ENCODE assay signal across 31 cellular contexts in genomic region chrX:19072372-19072771, GRCh38. TPM values are rescaled to one million over a fixed set of nuclear protein-coding genes. Genes with fewer than 3 reads are reported as not detected.
"Had no signal": no experiment of that assay in that cellular context is flagged by ENCODE, and none has a peak within 500 bp of the region (broad histone marks: within the 10 kb centered on the region; RNA-seq: fewer than 3 reads in every experiment).

No MANE protein-coding gene starts in this region.

- H3K36me3 ChIP-seq: brain microvascular endothelial cell, cardiac muscle cell had no signal

- H3K36me3 Mint-ChIP-seq: activated CD8-positive, alpha-beta memory T cell treated with anti-CD3 and anti-CD28 coated beads, Interleukin-2, amount 10 ng/mL, durations not matched to agents 7 days and 5 days; activated naive CD4-positive, alpha-beta T cell treated with anti-CD3 and anti-CD28 coated beads, Interleukin-2, amount 10 ng/mL, durations not matched to agents 7 days and 5 days; activated naive CD8-positive, alpha-beta T cell had no signal

- DNase-seq: activated B cell treated with CpG ODN at 0.5 μM for 24 hours; activated CD4-positive, alpha-beta memory T cell treated with anti-CD3 and anti-CD28 coated beads, Interleukin-2, amount 10 ng/mL, durations not matched to agents 7 days and 5 days; activated CD4-positive, alpha-beta T cell treated with anti-CD3 and anti-CD28 coated beads for 48 hours; activated CD4-positive, CD25-positive, alpha-beta regulatory T cell treated with anti-CD3 and anti-CD28 coated beads, Interleukin-2, amount 50 U/mL, for 72 hours; activated CD8-positive, alpha-beta memory T cell treated with anti-CD3 and anti-CD28 coated beads for 24 hours; activated CD8-positive, alpha-beta memory T cell treated with anti-CD3 and anti-CD28 coated beads, Interleukin-2, amount 10 ng/mL, durations not matched to agents 7 days and 5 days; activated CD8-positive, alpha-beta memory T cell treated with anti-CD3 and anti-CD28 coated beads, Interleukin-2, amount 50 U/mL, for 48 hours; activated effector memory CD4-positive, alpha-beta T cell treated with Interleukin-2 at 50 U/mL for 16 hours; activated naive CD4-positive, alpha-beta T cell treated with anti-CD3 and anti-CD28 coated beads, Interleukin-2, amount 10 ng/mL, durations not matched to agents 7 days and 5 days; activated naive CD8-positive, alpha-beta T cell treated with anti-CD3 and anti-CD28 coated beads, Interleukin-2, amount 50 U/mL, for 24 hours; activated T-cell treated with anti-CD3 and anti-CD28 coated beads, Interleukin-2, amount 50 U/mL, for 48 hours; brain microvascular endothelial cell; NCI-H1105 treated with DMSO at 0.1 percent for 48 hours; NCI-H1436; NCI-H1694; NCI-H1930; NCI-H2081 treated with DMSO at 0.1 percent for 48 hours; NCI-H226; NCI-H446 treated with DMSO at 0.1 percent for 48 hours; NCI-H524 treated with DMSO at 0.1 percent for 48 hours; Right ventricle myocardium superior; SW 1271; T-helper 1 cell; T-helper 2 cell; T-helper 9 cell had no signal

- H3K27ac ChIP-seq: brain microvascular endothelial cell, cardiac muscle cell, RWPE1, VCaP had no signal

- H3K4me1 Mint-ChIP-seq: activated B cell treated with CpG ODN at 0.5 μM for 24 hours; activated CD4-positive, alpha-beta memory T cell treated with anti-CD3 and anti-CD28 coated beads, Interleukin-2, amount 10 ng/mL, durations not matched to agents 7 days and 5 days; activated CD8-positive, alpha-beta memory T cell treated with anti-CD3 and anti-CD28 coated beads, Interleukin-2, amount 10 ng/mL, durations not matched to agents 7 days and 5 days; activated naive CD4-positive, alpha-beta T cell treated with anti-CD3 and anti-CD28 coated beads, Interleukin-2, amount 10 ng/mL, durations not matched to agents 7 days and 5 days; activated naive CD8-positive, alpha-beta T cell treated with anti-CD3 and anti-CD28 coated beads, Interleukin-2, amount 50 U/mL, for 24 hours; central memory CD8-positive, alpha-beta T cell had no signal

- H3K27me3 ChIP-seq: brain microvascular endothelial cell, cardiac muscle cell had no signal

- H3K27ac Mint-ChIP-seq: activated B cell treated with CpG ODN at 0.5 μM for 24 hours; activated CD4-positive, alpha-beta memory T cell treated with anti-CD3 and anti-CD28 coated beads, Interleukin-2, amount 10 ng/mL, durations not matched to agents 7 days and 5 days; activated CD8-positive, alpha-beta memory T cell treated with anti-CD3 and anti-CD28 coated beads, Interleukin-2, amount 10 ng/mL, durations not matched to agents 7 days and 5 days; activated naive CD4-positive, alpha-beta T cell treated with anti-CD3 and anti-CD28 coated beads, Interleukin-2, amount 10 ng/mL, durations not matched to agents 7 days and 5 days; activated naive CD8-positive, alpha-beta T cell; activated naive CD8-positive, alpha-beta T cell treated with anti-CD3 and anti-CD28 coated beads, Interleukin-2, amount 50 U/mL, for 24 hours had no signal

- FAIRE-seq: RCC 7860 had no signal

- H3K27me3 Mint-ChIP-seq: activated B cell treated with CpG ODN at 0.5 μM for 24 hours; activated CD4-positive, alpha-beta memory T cell treated with anti-CD3 and anti-CD28 coated beads, Interleukin-2, amount 10 ng/mL, durations not matched to agents 7 days and 5 days; activated CD8-positive, alpha-beta memory T cell treated with anti-CD3 and anti-CD28 coated beads, Interleukin-2, amount 10 ng/mL, durations not matched to agents 7 days and 5 days; activated naive CD4-positive, alpha-beta T cell treated with anti-CD3 and anti-CD28 coated beads, Interleukin-2, amount 10 ng/mL, durations not matched to agents 7 days and 5 days; activated naive CD8-positive, alpha-beta T cell; central memory CD8-positive, alpha-beta T cell had no signal

- ATAC-seq: activated CD8-positive, alpha-beta memory T cell treated with anti-CD3 and anti-CD28 coated beads, Interleukin-2, amount 10 ng/mL, durations not matched to agents 7 days and 5 days; activated naive CD8-positive, alpha-beta T cell treated with anti-CD3 and anti-CD28 coated beads, Interleukin-2, amount 50 U/mL, for 24 hours had no signal

- H3K4me3 ChIP-seq: cardiac muscle cell had no signal

- H3K4me3 Mint-ChIP-seq: activated B cell treated with CpG ODN at 0.5 μM for 24 hours; activated CD4-positive, alpha-beta memory T cell treated with anti-CD3 and anti-CD28 coated beads, Interleukin-2, amount 10 ng/mL, durations not matched to agents 7 days and 5 days; activated CD8-positive, alpha-beta memory T cell treated with anti-CD3 and anti-CD28 coated beads, Interleukin-2, amount 10 ng/mL, durations not matched to agents 7 days and 5 days; activated naive CD4-positive, alpha-beta T cell treated with anti-CD3 and anti-CD28 coated beads, Interleukin-2, amount 10 ng/mL, durations not matched to agents 7 days and 5 days; activated naive CD8-positive, alpha-beta T cell; activated naive CD8-positive, alpha-beta T cell treated with anti-CD3 and anti-CD28 coated beads, Interleukin-2, amount 50 U/mL, for 24 hours; central memory CD8-positive, alpha-beta T cell had no signal

- H3K9me3 Mint-ChIP-seq: activated B cell treated with CpG ODN at 0.5 μM for 24 hours; activated CD4-positive, alpha-beta memory T cell treated with anti-CD3 and anti-CD28 coated beads, Interleukin-2, amount 10 ng/mL, durations not matched to agents 7 days and 5 days; activated naive CD4-positive, alpha-beta T cell treated with anti-CD3 and anti-CD28 coated beads, Interleukin-2, amount 10 ng/mL, durations not matched to agents 7 days and 5 days; activated naive CD8-positive, alpha-beta T cell treated with anti-CD3 and anti-CD28 coated beads, Interleukin-2, amount 50 U/mL, for 24 hours; central memory CD8-positive, alpha-beta T cell had no signal

RNA-seq across cellular contexts. Expression of gene ADGRG2, which starts 49.9 kb away (rescaled TPM):
- total RNA-seq: activated B cell treated with CpG ODN at 0.5 μM for 24 hours; activated CD4-positive, alpha-beta memory T cell treated with anti-CD3 and anti-CD28 coated beads, Interleukin-2, amount 10 ng/mL, durations not matched to agents 7 days and 5 days; activated CD8-positive, alpha-beta memory T cell treated with anti-CD3 and anti-CD28 coated beads, Interleukin-2, amount 10 ng/mL, durations not matched to agents 7 days and 5 days had no signal
